1 cellular context compared by ENCODE assay signal in the genomic region with DNA sequence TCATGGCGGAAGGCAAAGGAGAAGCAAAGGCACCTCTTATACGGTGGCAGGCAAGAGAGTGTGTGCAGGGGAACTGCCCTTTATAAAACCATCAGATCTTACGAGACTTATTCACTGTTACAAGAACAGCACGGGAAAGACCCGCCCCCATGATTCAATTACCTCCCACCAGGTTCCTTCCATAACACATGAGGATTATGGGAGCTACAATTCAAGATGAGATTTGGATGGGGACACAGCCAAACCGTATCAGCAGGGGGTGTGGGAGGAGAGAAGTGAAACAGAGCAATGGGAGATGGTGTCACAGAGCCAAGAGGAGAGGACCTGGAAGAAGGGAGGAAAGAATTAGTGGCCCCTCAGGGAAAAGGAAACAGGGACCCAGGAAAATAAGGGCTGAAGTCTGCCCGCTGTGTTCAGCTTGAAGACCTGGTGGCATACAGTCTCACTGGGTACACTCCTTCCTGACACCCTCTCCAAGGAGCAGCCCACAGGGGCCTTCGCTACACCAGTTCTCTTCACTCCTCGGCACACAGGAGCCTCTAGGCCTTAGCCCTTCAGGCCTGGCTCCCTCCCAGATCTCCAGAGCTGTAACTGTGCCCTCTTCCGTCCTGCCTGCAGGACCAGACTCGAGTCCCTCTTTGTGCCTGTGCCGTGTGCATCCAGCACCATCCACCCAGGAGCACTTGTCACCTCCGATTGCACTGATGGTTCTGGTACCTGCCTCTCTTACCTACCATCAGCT.
TF ChIP-seq lines count a peak whose summit lies in the region.

No MANE protein-coding gene starts in this region.

TF ChIP-seq in K562, 482 proteins besides CTCF, POLR2A, EP300 and RAD21 (continued from another document):
- TF ChIP-seq ZNF121 (CRISPR knock-in tag; conservative IDR thresholded peaks at IDR 0.05), result no peak
- TF ChIP-seq KDM5B (IDR thresholded peaks at IDR 0.05; ENCODE audit: insufficient replicate concordance, low read depth, low read length), result no peak
- no peak for TF ChIP-seq BHLHE40 (IDR thresholded peaks at IDR 0.05; ENCODE audit: low read length)
- TF ChIP-seq, protein P1, sequence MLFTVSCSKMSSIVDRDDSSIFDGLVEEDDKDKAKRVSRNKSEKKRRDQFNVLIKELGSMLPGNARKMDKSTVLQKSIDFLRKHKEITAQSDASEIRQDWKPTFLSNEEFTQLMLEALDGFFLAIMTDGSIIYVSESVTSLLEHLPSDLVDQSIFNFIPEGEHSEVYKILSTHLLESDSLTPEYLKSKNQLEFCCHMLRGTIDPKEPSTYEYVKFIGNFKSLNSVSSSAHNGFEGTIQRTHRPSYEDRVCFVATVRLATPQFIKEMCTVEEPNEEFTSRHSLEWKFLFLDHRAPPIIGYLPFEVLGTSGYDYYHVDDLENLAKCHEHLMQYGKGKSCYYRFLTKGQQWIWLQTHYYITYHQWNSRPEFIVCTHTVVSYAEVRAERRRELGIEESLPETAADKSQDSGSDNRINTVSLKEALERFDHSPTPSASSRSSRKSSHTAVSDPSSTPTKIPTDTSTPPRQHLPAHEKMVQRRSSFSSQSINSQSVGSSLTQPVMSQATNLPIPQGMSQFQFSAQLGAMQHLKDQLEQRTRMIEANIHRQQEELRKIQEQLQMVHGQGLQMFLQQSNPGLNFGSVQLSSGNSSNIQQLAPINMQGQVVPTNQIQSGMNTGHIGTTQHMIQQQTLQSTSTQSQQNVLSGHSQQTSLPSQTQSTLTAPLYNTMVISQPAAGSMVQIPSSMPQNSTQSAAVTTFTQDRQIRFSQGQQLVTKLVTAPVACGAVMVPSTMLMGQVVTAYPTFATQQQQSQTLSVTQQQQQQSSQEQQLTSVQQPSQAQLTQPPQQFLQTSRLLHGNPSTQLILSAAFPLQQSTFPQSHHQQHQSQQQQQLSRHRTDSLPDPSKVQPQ (CRISPR knock-in tag; IDR thresholded peaks at IDR 0.05; ENCODE audit: borderline replicate concordance), result no peak
- TF ChIP-seq HSF4 (CRISPR knock-in tag; IDR thresholded peaks at IDR 0.05; ENCODE audit: borderline replicate concordance), result no peak
TF ChIP-seq in K562: peak in this region for 0.
